Comparison of ENCODE assay signal across 17 cellular contexts in the genomic region with DNA sequence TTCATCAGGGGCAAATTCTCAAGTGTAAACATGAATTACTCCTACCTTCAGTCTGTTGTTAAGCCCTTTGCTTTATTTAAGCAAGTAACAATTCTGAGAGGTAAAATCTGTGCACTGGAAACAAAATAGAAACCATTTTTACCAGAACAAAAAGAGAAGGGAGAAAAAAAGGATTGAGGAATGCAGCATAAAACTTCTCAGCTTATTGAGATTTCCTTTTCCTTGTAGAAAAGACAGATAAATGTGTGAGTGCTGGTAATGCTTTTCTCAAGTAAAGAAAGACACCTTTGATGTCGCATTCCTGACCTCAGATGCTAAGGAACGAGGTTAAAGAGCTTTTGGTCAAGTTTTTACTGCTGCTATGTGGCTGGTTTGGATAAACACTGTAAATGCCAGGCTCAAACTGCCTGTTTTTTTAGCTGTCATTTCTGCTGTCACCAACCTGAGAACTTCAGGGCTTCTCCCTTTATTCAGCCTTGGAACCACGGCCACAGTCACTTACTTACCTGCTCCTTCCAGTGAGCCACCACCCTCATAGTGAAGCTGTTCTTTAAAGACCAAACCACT.
DNase-seq lines count a peak whose midpoint lies in the region; ATAC-seq and TF ChIP-seq lines count a peak whose summit lies in the region.
"Had no signal": no experiment of that assay in that cellular context is flagged by ENCODE, and none has a peak within 500 bp of the region (broad histone marks: within the 10 kb centered on the region; RNA-seq: fewer than 3 reads in every experiment).

No MANE protein-coding gene starts in this region.

- H3K4me1 Mint-ChIP-seq in H9: peaks cover 46 to 58% of the 10 kb centered on the region in 2 experiments
- peaks cover 36% of the 10 kb centered on the region for H3K4me1 Mint-ChIP-seq in chondrocyte (ENCODE audit: low read depth)

- no peak overlapping the region for H3K4ac ChIP-seq in H9 (ENCODE audit: low read depth, low read length)

- no peak overlapping the region for H2AFZ ChIP-seq in H9 (ENCODE audit: low read length)

- H3K27me3 ChIP-seq in H9 (ENCODE audit: insufficient read depth, low read length) (no peaks in the 10 kb centered on the region), muscle layer of colon (ENCODE audit: control insufficient read depth in 1 of 2, insufficient read depth in 2 of 2, low read length in 2 of 2) (no peaks in the 10 kb centered on the region), suprapubic skin (no peaks in the 10 kb centered on the region), right lobe of liver (no peaks in the 10 kb centered on the region), A673 (replicated peaks; ENCODE audit: insufficient read depth, low read depth, low read length, poor library complexity) (no peaks in the 10 kb centered on the region)

- no peak overlapping the region for H2AK5ac ChIP-seq in H9 (ENCODE audit: insufficient read length, low read length)

- no peak overlapping the region for H3K4me2 ChIP-seq in H9 (ENCODE audit: insufficient read depth, insufficient read length, low read length)

- no peak for TF ChIP-seq CTCF in H9 (conservative IDR thresholded peaks at IDR 0.05)
- no peak for TF ChIP-seq CTCF in chondrocyte (IDR thresholded peaks at IDR 0.05)
- no peak for TF ChIP-seq CTCF in suprapubic skin (IDR thresholded peaks at IDR 0.05)
- TF ChIP-seq CTCF in right lobe of liver (IDR thresholded peaks at IDR 0.05): no peak
- no peak for TF ChIP-seq CTCF in A673 (conservative IDR thresholded peaks at IDR 0.05; ENCODE audit: low read depth, low read length)

- H2BK12ac ChIP-seq in H9 (ENCODE audit: insufficient read length, low read depth, low read length): no peak overlapping the region

- no peaks in the 10 kb centered on the region for H3K23me2 ChIP-seq in H9 (ENCODE audit: insufficient read length, low read depth, low read length, poor library complexity, severe bottlenecking)

- H3K79me1 ChIP-seq in H9 (ENCODE audit: insufficient read depth, low read depth, low read length, poor library complexity, severe bottlenecking): no peaks in the 10 kb centered on the region

- CTCF ChIA-PET in A673 (lab: Charles Lee): no interaction called here

- no peak for ATAC-seq in right lobe of liver
- no peak for ATAC-seq in GM21447 (IDR thresholded peaks at IDR 0.05; ENCODE audit: unreplicated experiment)
- ATAC-seq: activated CD8-positive, alpha-beta T cell treated with anti-CD3 and anti-CD28 coated beads for 36 hours; K562 had no signal

- H3K56ac ChIP-seq in H9 (ENCODE audit: insufficient read length, low read depth, low read length): no peak overlapping the region

- H3K36me3 Mint-ChIP-seq in H9 (ENCODE audit: insufficient read depth in 1 of 3, low read depth in 3 of 3): no peaks in the 10 kb centered on the region; a peak in 2 of 7 replicates
- no peaks in the 10 kb centered on the region for H3K36me3 Mint-ChIP-seq in chondrocyte (ENCODE audit: low read depth)

- no peak overlapping the region for H4K5ac ChIP-seq in H9 (ENCODE audit: insufficient read length, low read depth, low read length)

- TF ChIP-seq POLR2A in suprapubic skin (IDR thresholded peaks at IDR 0.05) (no peak), right lobe of liver (IDR thresholded peaks at IDR 0.05) (no peak)

- H3K4me1 ChIP-seq in H9 (ENCODE audit: insufficient read depth, low read length) (peaks cover 8% of the 10 kb centered on the region; the same call in 1 of the 2 replicates), muscle layer of colon (ENCODE audit: insufficient read depth, low read length) (peaks cover 21% of the 10 kb centered on the region), suprapubic skin (peaks cover 6% of the 10 kb centered on the region), right lobe of liver (peaks cover 0 to 20% (median 2%) of the 10 kb centered on the region in 4 donors), A673 (ENCODE audit: insufficient read depth, low read length, poor library complexity, severe bottlenecking) (peaks cover 10% of the 10 kb centered on the region)

- no peak overlapping the region for H3K18ac ChIP-seq in H9 (ENCODE audit: insufficient read length, low read depth, low read length)

- no peak overlapping the region for H3K9ac ChIP-seq in H9 (ENCODE audit: extremely low read depth, insufficient read length, low read length)
- H3K9ac ChIP-seq in muscle layer of colon (ENCODE audit: low read length): peak overlapping the region; percentile 10

- no peaks in the 10 kb centered on the region for H3K9me3 ChIP-seq in H9 (ENCODE audit: control insufficient read depth, low read depth, low read length)
- no peaks in the 10 kb centered on the region for H3K9me3 ChIP-seq in muscle layer of colon (ENCODE audit: low read length)
- H3K9me3 ChIP-seq in suprapubic skin: no peaks in the 10 kb centered on the region
- H3K9me3 ChIP-seq in right lobe of liver: no peaks in the 10 kb centered on the region
- H3K9me3 ChIP-seq in A673 (ENCODE audit: low read depth, low read length, poor library complexity, severe bottlenecking): no peaks in the 10 kb centered on the region

- H2BK5ac ChIP-seq in H9 (ENCODE audit: insufficient read length, low read length): no peak overlapping the region

- no peak overlapping the region for H2BK120ac ChIP-seq in H9 (ENCODE audit: low read depth, low read length, poor library complexity, severe bottlenecking)

- H2BK20ac ChIP-seq in H9 (ENCODE audit: low read depth, low read length, poor library complexity, severe bottlenecking): no peak overlapping the region

- WGBS in H9 (ENCODE audit: extremely low coverage, insufficient read length, low lambda C conversion rate): no CpG with 5 or more reads among the region's 3 CpGs
- WGBS in suprapubic skin: 19% methylated on average over 3 of the region's 3 CpGs
- WGBS in right lobe of liver (ENCODE audit: insufficient coverage, low coverage, low lambda C conversion rate, missing lambda C conversion rate): 59% methylated on average over 3 of the region's 3 CpGs

- H3K14ac ChIP-seq in H9 (ENCODE audit: insufficient read depth, low read length): no peak overlapping the region

- 0 out of 2 replicates have a peak, but pooled peaks cover 2% of the 10 kb centered on the region for H3K79me2 ChIP-seq in H9 (ENCODE audit: insufficient read depth, low read length)

- no peak overlapping the region for H3K4me3 Mint-ChIP-seq in H9
- no peak overlapping the region for H3K4me3 Mint-ChIP-seq in chondrocyte (ENCODE audit: unreplicated experiment)
- H3K4me3 Mint-ChIP-seq: activated CD8-positive, alpha-beta T cell treated with anti-CD3 and anti-CD28 coated beads for 36 hours had no signal

- H3K4me3 ChIP-seq in muscle layer of colon (ENCODE audit: low read depth in 1 of 2, low read length in 2 of 2) (peak overlapping the region in 1 of 2 donors; percentile 47), suprapubic skin (no peak overlapping the region), right lobe of liver (no peak overlapping the region), A673 (ENCODE audit: low read depth, low read length, poor library complexity, severe bottlenecking) (no peak overlapping the region)
- H3K4me3 ChIP-seq: K562, SK-N-MC had no signal

- H3K9me3 Mint-ChIP-seq in H9 (no peaks in the 10 kb centered on the region), chondrocyte (ENCODE audit: low read depth) (no peaks in the 10 kb centered on the region)
- H3K9me3 Mint-ChIP-seq: activated CD8-positive, alpha-beta T cell treated with anti-CD3 and anti-CD28 coated beads for 36 hours had no signal

- no peak overlapping the region for H2BK15ac ChIP-seq in H9 (ENCODE audit: low read depth, low read length)

- no peak overlapping the region for H4K91ac ChIP-seq in H9 (ENCODE audit: insufficient read length, low read depth, low read length)

- no peak overlapping the region for H3T11ph ChIP-seq in H9 (ENCODE audit: low read length)

- H3K23ac ChIP-seq in H9 (ENCODE audit: insufficient read length, low read depth, low read length): no peak overlapping the region

- H3K27me3 Mint-ChIP-seq in H9 (ENCODE audit: low read depth) (no peaks in the 10 kb centered on the region), chondrocyte (ENCODE audit: low read depth) (no peaks in the 10 kb centered on the region)
- H3K27me3 Mint-ChIP-seq: progenitor cell of endocrine pancreas had no signal

- BruUV-seq in A673 (replicated peaks; lab: Mats Ljungman, UMichigan): no TSS peak

- intact Hi-C loops in right lobe of liver (cut with DNase I): no loop called here
- intact Hi-C loops in A673 (cut with micrococcal nuclease; ENCODE audit: unreplicated experiment): no loop called here

- TF ChIP-seq EP300 in suprapubic skin (IDR thresholded peaks at IDR 0.05): no peak

- H3K36me3 ChIP-seq in muscle layer of colon (ENCODE audit: insufficient read depth, low read length): no peaks in the 10 kb centered on the region
- H3K36me3 ChIP-seq in suprapubic skin: no peaks in the 10 kb centered on the region
- no peaks in the 10 kb centered on the region for H3K36me3 ChIP-seq in right lobe of liver
- no peaks in the 10 kb centered on the region for H3K36me3 ChIP-seq in A673 (ENCODE audit: insufficient read depth, low read length, poor library complexity, severe bottlenecking)

- H3K27ac ChIP-seq in H9 (ENCODE audit: insufficient read length, low read depth, low read length) (no peak overlapping the region), muscle layer of colon (ENCODE audit: low read depth, low read length) (peak overlapping the region; percentile 70), suprapubic skin (peak overlapping the region; percentile 6), right lobe of liver (no peak overlapping the region), A673 (ENCODE audit: low read depth, low read length, poor library complexity, severe bottlenecking) (no peak overlapping the region)
- H3K27ac ChIP-seq: SK-N-MC had no signal

- H4K20me1 ChIP-seq in H9 (ENCODE audit: control insufficient read depth, insufficient read depth, insufficient read length): no peaks in the 10 kb centered on the region

- POLR2A ChIA-PET in A673 (lab: Charles Lee; ENCODE audit: low non-redundant PET): no interaction called here

- H4K8ac ChIP-seq in H9 (replicated peaks; ENCODE audit: insufficient read length, low read depth, low read length): no peak overlapping the region

- H3K27ac Mint-ChIP-seq in H9 (peak overlapping the region; percentile 2 to 86 (median 5); a peak in 5 of 7 replicates), chondrocyte (ENCODE audit: unreplicated experiment) (peak overlapping the region; percentile 38)
- H3K27ac Mint-ChIP-seq: activated CD8-positive, alpha-beta T cell treated with anti-CD3 and anti-CD28 coated beads for 36 hours; progenitor cell of endocrine pancreas had no signal

- no peak for DNase-seq in H9
- no peak for DNase-seq in chondrocyte (ENCODE audit: low spot score)
- DNase-seq in suprapubic skin (ENCODE audit: low spot score in 2 of 2): no peak
- DNase-seq in right lobe of liver: no peak
- DNase-seq in NK-92 treated with Interleukin-12 subunit alpha and Interleukin-12 subunit beta, amount 100 ng/mL, for 24 hours (lab: John Stamatoyannopoulos, UW): no peak
- DNase-seq in A673 (ENCODE audit: low spot score): no peak
- DNase-seq: activated CD8-positive, alpha-beta T cell treated with anti-CD3 and anti-CD28 coated beads for 36 hours; amniotic stem cell; Calu3; HCEC 1CT; kidney; NCI-H2171 had no signal

Comparison
In these comparisons a context has a peak if more than half of its experiments do, and no peak if none do; other contexts are left out.
1. H3K27ac ChIP-seq: peak in muscle layer of colon (single experiment) and suprapubic skin (single experiment); none in H9 (single experiment), right lobe of liver (0 of 3) and A673 (single experiment).